ENCODE assay signal across 1 cellular context in genomic region chr1:172654535-172654934, GRCh38.
A peak's percentile ranks its signal among the peaks of the same experiment; 100 is the strongest.
TF ChIP-seq lines count a peak whose summit lies in the region.

No MANE protein-coding gene starts in this region.

TF ChIP-seq in K562, 482 proteins besides CTCF, POLR2A, EP300 and RAD21 (continued from another document):
- TF ChIP-seq, protein P1, sequence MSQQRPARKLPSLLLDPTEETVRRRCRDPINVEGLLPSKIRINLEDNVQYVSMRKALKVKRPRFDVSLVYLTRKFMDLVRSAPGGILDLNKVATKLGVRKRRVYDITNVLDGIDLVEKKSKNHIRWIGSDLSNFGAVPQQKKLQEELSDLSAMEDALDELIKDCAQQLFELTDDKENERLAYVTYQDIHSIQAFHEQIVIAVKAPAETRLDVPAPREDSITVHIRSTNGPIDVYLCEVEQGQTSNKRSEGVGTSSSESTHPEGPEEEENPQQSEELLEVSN (IDR thresholded peaks at IDR 0.05; ENCODE audit: borderline replicate concordance in 1 of 2, extremely low read depth in 1 of 2, insufficient read depth in 1 of 2, insufficient read length in 1 of 2, low read depth in 1 of 2, low read length in 1 of 2, poor library complexity in 1 of 2, severe bottlenecking in 1 of 2): no peak
- no peak for TF ChIP-seq GATAD2B (IDR thresholded peaks at IDR 0.05; ENCODE audit: borderline replicate concordance)
- TF ChIP-seq SMARCA5 (IDR thresholded peaks at IDR 0.05): no peak
- TF ChIP-seq MXI1 (IDR thresholded peaks at IDR 0.05; ENCODE audit: low read depth, low read length): no peak
- no peak for TF ChIP-seq RBM22 (IDR thresholded peaks at IDR 0.05; ENCODE audit: low read depth, low read length, poor library complexity, severe bottlenecking)
- TF ChIP-seq GATA2 (CRISPR knock-in tag; IDR thresholded peaks at IDR 0.05): no peak
- peak; percentile 82 for TF ChIP-seq NFE2 (IDR thresholded peaks at IDR 0.05; ENCODE audit: low read depth)
- TF ChIP-seq, protein P2, sequence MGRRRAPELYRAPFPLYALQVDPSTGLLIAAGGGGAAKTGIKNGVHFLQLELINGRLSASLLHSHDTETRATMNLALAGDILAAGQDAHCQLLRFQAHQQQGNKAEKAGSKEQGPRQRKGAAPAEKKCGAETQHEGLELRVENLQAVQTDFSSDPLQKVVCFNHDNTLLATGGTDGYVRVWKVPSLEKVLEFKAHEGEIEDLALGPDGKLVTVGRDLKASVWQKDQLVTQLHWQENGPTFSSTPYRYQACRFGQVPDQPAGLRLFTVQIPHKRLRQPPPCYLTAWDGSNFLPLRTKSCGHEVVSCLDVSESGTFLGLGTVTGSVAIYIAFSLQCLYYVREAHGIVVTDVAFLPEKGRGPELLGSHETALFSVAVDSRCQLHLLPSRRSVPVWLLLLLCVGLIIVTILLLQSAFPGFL (CRISPR knock-in tag; IDR thresholded peaks at IDR 0.05): no peak
- TF ChIP-seq ZNF217 (CRISPR knock-in tag; IDR thresholded peaks at IDR 0.05): no peak
